Comparison of ENCODE assay signal across 8 cellular contexts in genomic region chr1:15757575-15758401, GRCh38. TPM values are rescaled to one million over a fixed set of nuclear protein-coding genes. Genes with fewer than 3 reads are reported as not detected.
DNase-seq lines count a peak whose midpoint lies in the region; ATAC-seq and TF ChIP-seq lines count a peak whose summit lies in the region.

No MANE protein-coding gene starts in this region.

- H3K27me3 ChIP-seq in mesendoderm (ENCODE audit: insufficient read depth, low read length, poor library complexity) = no peaks in the 10 kb centered on the region
- no peaks in the 10 kb centered on the region for H3K27me3 ChIP-seq in Karpas-422 (ENCODE audit: low read length)

- H4K8ac ChIP-seq in mesendoderm (ENCODE audit: low read depth, low read length) = no peak overlapping the region

- H3K9me3 Mint-ChIP-seq in activated naive CD4-positive, alpha-beta T cell treated with anti-CD3 and anti-CD28 coated beads, Interleukin-2, amount 50 U/mL, for 24 hours = no peaks in the 10 kb centered on the region

- H3K4me1 Mint-ChIP-seq in activated naive CD4-positive, alpha-beta T cell treated with anti-CD3 and anti-CD28 coated beads, Interleukin-2, amount 50 U/mL, for 24 hours = peaks cover 16% of the 10 kb centered on the region

- peak overlapping the region; percentile 76 for H2BK15ac ChIP-seq in mesendoderm (replicated peaks; ENCODE audit: low read depth)

- peak overlapping the region; percentile 98 for H3K18ac ChIP-seq in mesendoderm (ENCODE audit: low read length)

- H3K79me1 ChIP-seq in mesendoderm (ENCODE audit: low read length) = peaks cover 9% of the 10 kb centered on the region

- no CpG with 5 or more reads among the region's 28 CpGs for WGBS in mesendoderm (ENCODE audit: extremely low coverage, insufficient coverage, low lambda C conversion rate)
- 14% methylated on average over 28 of the region's 28 CpGs for WGBS in urinary bladder

- no peak for ATAC-seq in HG03159 (IDR thresholded peaks at IDR 0.05; ENCODE audit: unreplicated experiment)

- no peak overlapping the region for H3K23ac ChIP-seq in mesendoderm (ENCODE audit: low read length)

- H3K27ac Mint-ChIP-seq in activated naive CD4-positive, alpha-beta T cell treated with anti-CD3 and anti-CD28 coated beads, Interleukin-2, amount 50 U/mL, for 24 hours = no peak overlapping the region

- H3K27ac ChIP-seq in mesendoderm (ENCODE audit: low read depth, low read length) (no peak overlapping the region), urinary bladder (ENCODE audit: low read depth) (peak overlapping the region; percentile 3), Karpas-422 (ENCODE audit: low read length) (no peak overlapping the region)

- H3K79me2 ChIP-seq in mesendoderm (ENCODE audit: control insufficient read depth, insufficient read depth, low read length) (peaks cover 31% of the 10 kb centered on the region), Karpas-422 (ENCODE audit: low read length) (no peaks in the 10 kb centered on the region)

- peak overlapping the region; percentile 79 for H3K4me3 Mint-ChIP-seq in activated naive CD4-positive, alpha-beta T cell treated with anti-CD3 and anti-CD28 coated beads, Interleukin-2, amount 50 U/mL, for 24 hours

- H3K4me3 ChIP-seq in choroid plexus epithelial cell (ENCODE audit: low read depth, low read length) (peak overlapping the region; percentile 78), mesendoderm (ENCODE audit: low read length) (peak overlapping the region; percentile 51), urinary bladder (ENCODE audit: low read depth, low read length) (peak overlapping the region; percentile 85), Karpas-422 (ENCODE audit: low read length) (no peak overlapping the region)

- peaks cover 20% of the 10 kb centered on the region for H3K27me3 Mint-ChIP-seq in activated naive CD4-positive, alpha-beta T cell treated with anti-CD3 and anti-CD28 coated beads, Interleukin-2, amount 50 U/mL, for 24 hours

- H3K9ac ChIP-seq in mesendoderm (ENCODE audit: low read length) (peak overlapping the region; percentile 79), Karpas-422 (ENCODE audit: low read length) (no peak overlapping the region)

- H3K4me2 ChIP-seq in mesendoderm (ENCODE audit: low read length) (peak overlapping the region; percentile 70), Karpas-422 (ENCODE audit: low read depth, low read length, poor library complexity, severe bottlenecking) (no peak overlapping the region)

- H2AK5ac ChIP-seq in mesendoderm (ENCODE audit: low read length) = no peak overlapping the region

- H2AFZ ChIP-seq in Karpas-422 (ENCODE audit: low read length) = no peak overlapping the region

- H3K36me3 ChIP-seq in mesendoderm (ENCODE audit: control insufficient read depth, insufficient read depth, low read length) = no peaks in the 10 kb centered on the region
- H3K36me3 ChIP-seq in urinary bladder (ENCODE audit: insufficient read depth) = no peaks in the 10 kb centered on the region
- H3K36me3 ChIP-seq in Karpas-422 (ENCODE audit: insufficient read depth, low read length) = no peaks in the 10 kb centered on the region

- H3K9me3 ChIP-seq in Karpas-422 (ENCODE audit: low read length) = no peaks in the 10 kb centered on the region

- H3K4ac ChIP-seq in mesendoderm (ENCODE audit: low read depth, low read length) = peak overlapping the region; percentile 1

- peak overlapping the region; percentile 80 for H3K56ac ChIP-seq in mesendoderm (ENCODE audit: low read length)

- H2BK120ac ChIP-seq in mesendoderm (ENCODE audit: low read depth, low read length) = no peak overlapping the region

- H3K36me3 Mint-ChIP-seq in activated naive CD4-positive, alpha-beta T cell treated with anti-CD3 and anti-CD28 coated beads, Interleukin-2, amount 50 U/mL, for 24 hours = no peaks in the 10 kb centered on the region

- no peaks in the 10 kb centered on the region for H4K20me1 ChIP-seq in Karpas-422 (ENCODE audit: insufficient read depth, low read depth, low read length)

- DNase-seq in activated naive CD4-positive, alpha-beta T cell treated with Interleukin-2 at 50 U/mL for 16 hours = no peak
- DNase-seq in choroid plexus epithelial cell (ENCODE audit: low read depth) (peak; percentile 20), mesendoderm (peak; percentile 81), anterior cingulate cortex (lab: John Stamatoyannopoulos, UW) (no peak), Karpas-422 (no peak)

- H3K9me2 ChIP-seq in Karpas-422 (replicated peaks; ENCODE audit: insufficient read depth, low read length) = no peaks in the 10 kb centered on the region

- H2BK5ac ChIP-seq in mesendoderm (ENCODE audit: low read length) = no peak overlapping the region

- no peak overlapping the region for H4K5ac ChIP-seq in mesendoderm (ENCODE audit: low read length)

- H3K4me1 ChIP-seq in mesendoderm (ENCODE audit: control insufficient read depth, low read depth, low read length) (peaks cover 10% of the 10 kb centered on the region), urinary bladder (ENCODE audit: insufficient read depth) (no peaks in the 10 kb centered on the region), Karpas-422 (ENCODE audit: low read length) (no peaks in the 10 kb centered on the region)

- TF ChIP-seq CTCF in choroid plexus epithelial cell (conservative IDR thresholded peaks at IDR 0.05; ENCODE audit: low read depth, low read length) = no peak

RNA-seq across cellular contexts. Expression of gene FBLIM1, which starts 0.8 kb away (rescaled TPM):
- 54.2 TPM for polyA plus RNA-seq in mesendoderm (2013, experiment 1 of 2)
- polyA plus RNA-seq in mesendoderm (2013, experiment 2 of 2) = 56.7 TPM
- total RNA-seq in urinary bladder = 28.8 TPM
- polyA plus RNA-seq in urinary bladder = 107 TPM
- not detected in 2 replicates for total RNA-seq in Karpas-422 (2014; rRNA removed; shearing (Covaris generic); ENCODE audit: low replicate concordance)

RNA-seq across cellular contexts. Expression of gene TMEM82, which starts 15.5 kb away (rescaled TPM):
- 0.20 TPM for polyA plus RNA-seq in mesendoderm (2013, experiment 1 of 2)
- 0.14 TPM for polyA plus RNA-seq in mesendoderm (2013, experiment 2 of 2)
- not detected for total RNA-seq in urinary bladder
- polyA plus RNA-seq in urinary bladder = not detected
- not detected in 2 replicates for total RNA-seq in Karpas-422 (2014; rRNA removed; shearing (Covaris generic); ENCODE audit: low replicate concordance)

RNA-seq across cellular contexts. Expression of gene SLC25A34, which starts 21.7 kb away (rescaled TPM):
- polyA plus RNA-seq in mesendoderm (2013, experiment 1 of 2) = 0.76 TPM
- 0.31 TPM for polyA plus RNA-seq in mesendoderm (2013, experiment 2 of 2)
- 0.90 TPM for total RNA-seq in urinary bladder
- polyA plus RNA-seq in urinary bladder = 1.3 TPM
- 0.52 and 0.83 TPM in 2 replicates for total RNA-seq in Karpas-422 (2014; rRNA removed; shearing (Covaris generic); ENCODE audit: low replicate concordance)

RNA-seq across cellular contexts. Expression of gene UQCRHL, which starts 49.7 kb away (rescaled TPM):
- 3.9 TPM for polyA plus RNA-seq in mesendoderm (2013, experiment 1 of 2)
- 4.1 TPM for polyA plus RNA-seq in mesendoderm (2013, experiment 2 of 2)
- total RNA-seq in urinary bladder = 2.9 TPM
- polyA plus RNA-seq in urinary bladder = 3.5 TPM
- total RNA-seq in Karpas-422 (2014; rRNA removed; shearing (Covaris generic); ENCODE audit: low replicate concordance) = 5.4 and 6.4 TPM in 2 replicates

Comparison
In these comparisons a context has a peak if more than half of its experiments do, and no peak if none do; other contexts are left out.
1. DNase-seq: peak in choroid plexus epithelial cell (single experiment) and mesendoderm (single experiment); none in activated naive CD4-positive, alpha-beta T cell treated with Interleukin-2 at 50 U/mL for 16 hours (single experiment), anterior cingulate cortex (0 of 58) and Karpas-422 (single experiment).
2. RNA of gene FBLIM1, which starts 0.8 kb away (total RNA-seq): 28.8 TPM in urinary bladder (single experiment); not detected in Karpas-422; every median in the first group is over 10 times any median in the second.